In genomic region chr10:57015187-57015586, GRCh38 we compare ENCODE assay signal across 13 cellular contexts.
A peak's percentile ranks its signal among the peaks of the same experiment; 100 is the strongest.
DNase-seq lines count a peak whose midpoint lies in the region; ATAC-seq and TF ChIP-seq lines count a peak whose summit lies in the region.
"Had no signal": no experiment of that assay in that cellular context is flagged by ENCODE, and none has a peak within 500 bp of the region (broad histone marks: within the 10 kb centered on the region; RNA-seq: fewer than 3 reads in every experiment).

No MANE protein-coding gene starts in this region.

- H3K4me3 ChIP-seq in GM23338: no peak overlapping the region

- peaks cover 14% of the 10 kb centered on the region for H3K9me3 Mint-ChIP-seq in GM23338

- H3K79me2 ChIP-seq in GM23338 (replicated peaks; ENCODE audit: insufficient read depth): no peaks in the 10 kb centered on the region

- H3K4me1 ChIP-seq in GM23338 (ENCODE audit: insufficient read depth): peaks cover 8% of the 10 kb centered on the region; the same call in 1 of the 2 replicates

- H4K20me1 ChIP-seq in GM23338 (replicated peaks; ENCODE audit: insufficient read depth): no peaks in the 10 kb centered on the region

- H3K27me3 Mint-ChIP-seq in GM23338 (ENCODE audit: insufficient read depth, low read depth, poor library complexity): peaks cover 2% of the 10 kb centered on the region
- H3K27me3 Mint-ChIP-seq: T-cell had no signal

- no peaks in the 10 kb centered on the region for H3K27me3 ChIP-seq in GM23338 (ENCODE audit: insufficient read depth)

- no peak overlapping the region for H3K27ac ChIP-seq in GM23338 (ENCODE audit: low read depth)
- H3K27ac ChIP-seq: RWPE1 had no signal

- no peak overlapping the region for H3K27ac Mint-ChIP-seq in GM23338
- H3K27ac Mint-ChIP-seq: CD14-positive monocyte, T-cell had no signal

- peaks cover 17% of the 10 kb centered on the region for H3K9me2 ChIP-seq in GM23338 (ENCODE audit: insufficient read depth)

- ATAC-seq in GM23338 (no peak), Right ventricle myocardium superior (ENCODE audit: poor library complexity) (peak; percentile 76), left ventricle myocardium superior (peak; percentile 69), GM18858 (IDR thresholded peaks at IDR 0.05; ENCODE audit: unreplicated experiment) (no peak)
- ATAC-seq: HCT116, T-cell had no signal

- H2AFZ ChIP-seq in GM23338: peak overlapping the region; percentile 77; the same call in 1 of the 2 replicates

- H3K4me1 Mint-ChIP-seq in GM23338: peaks cover 20% of the 10 kb centered on the region
- H3K4me1 Mint-ChIP-seq: CD14-positive monocyte, T-cell had no signal

- DNase-seq in NCI-H345 (lab: John Stamatoyannopoulos, UW) (peak; percentile 10), NCI-H345 treated with DMSO at 0.1 percent for 48 hours (lab: John Stamatoyannopoulos, UW; ENCODE audit: unreplicated experiment) (no peak), GM23338 (ENCODE audit: low spot score) (no peak), Right ventricle myocardium superior (no peak), left ventricle myocardium superior (no peak), NCI-H82 treated with DMSO at 0.1 percent for 48 hours (lab: John Stamatoyannopoulos, UW; ENCODE audit: unreplicated experiment) (no peak)
- DNase-seq in activated CD4-positive, alpha-beta T cell treated with anti-CD3 and anti-CD28 coated beads for 1 hour: no peak
- DNase-seq: KG1, T-cell had no signal

- H3K36me3 Mint-ChIP-seq in GM23338 (ENCODE audit: low read depth): peaks cover 17% of the 10 kb centered on the region; the same call in 2 of the 3 replicates
- H3K36me3 Mint-ChIP-seq: CD14-positive monocyte, T-cell had no signal

- no peak for TF ChIP-seq CTCF in GM23338 (conservative IDR thresholded peaks at IDR 0.05; ENCODE audit: low read depth in 2 of 2)

- no peaks in the 10 kb centered on the region for H3F3A ChIP-seq in GM23338 (replicated peaks; ENCODE audit: low read depth)

- H3K36me3 ChIP-seq in GM23338 (ENCODE audit: insufficient read depth): peaks cover 3% of the 10 kb centered on the region; the same call in 1 of the 2 replicates

- H3K4me2 ChIP-seq in GM23338: no peak overlapping the region

- no peak overlapping the region for H3K4me3 Mint-ChIP-seq in GM23338
- H3K4me3 Mint-ChIP-seq: CD14-positive monocyte, T-cell had no signal

- intact Hi-C loops in Right ventricle myocardium superior (cut with DNase I) (no loop called here), left ventricle myocardium superior (cut with micrococcal nuclease) (no loop called here)

TF ChIP-seq in GM23338, 12 proteins besides CTCF, POLR2A, EP300 and RAD21:
- no peak for TF ChIP-seq ZNF114 (CRISPR knock-in tag; IDR thresholded peaks at IDR 0.05)
- no peak for TF ChIP-seq ZNF462 (CRISPR knock-in tag; IDR thresholded peaks at IDR 0.05)
- no peak for TF ChIP-seq STAT1 (IDR thresholded peaks at IDR 0.05; ENCODE audit: unreplicated experiment)
- TF ChIP-seq NANOG (IDR thresholded peaks at IDR 0.05; ENCODE audit: borderline replicate concordance): no peak
- no peak for TF ChIP-seq EZH2 (IDR thresholded peaks at IDR 0.05; ENCODE audit: low read depth, unreplicated experiment)
- no peak for TF ChIP-seq JUNB (IDR thresholded peaks at IDR 0.05; ENCODE audit: unreplicated experiment)
- TF ChIP-seq ZNF331 (CRISPR knock-in tag; IDR thresholded peaks at IDR 0.05; ENCODE audit: low read depth): no peak
- no peak for TF ChIP-seq CREB1 (CRISPR knock-in tag; IDR thresholded peaks at IDR 0.05; ENCODE audit: low read depth)
TF ChIP-seq in GM23338: peak in this region for 0.

Comparison
In these comparisons a context has a peak if more than half of its experiments do, and no peak if none do; other contexts are left out.
1. ATAC-seq: peak in Right ventricle myocardium superior (single experiment) and left ventricle myocardium superior (single experiment); none in GM23338 (single experiment) and GM18858 (single experiment).